1 cellular context compared by ENCODE assay signal in genomic region chr10:69337312-69338132, GRCh38.
TF ChIP-seq lines count a peak whose summit lies in the region.

No MANE protein-coding gene starts in this region.

TF ChIP-seq in H1, 55 proteins besides CTCF, POLR2A, EP300 and RAD21 (continued from another document):
- no peak for TF ChIP-seq CHD7 (IDR thresholded peaks at IDR 0.05; ENCODE audit: insufficient replicate concordance, low read length)
TF ChIP-seq in H1: peak in this region for 2.
